ENCODE assay signal across 15 cellular contexts in the genomic region with DNA sequence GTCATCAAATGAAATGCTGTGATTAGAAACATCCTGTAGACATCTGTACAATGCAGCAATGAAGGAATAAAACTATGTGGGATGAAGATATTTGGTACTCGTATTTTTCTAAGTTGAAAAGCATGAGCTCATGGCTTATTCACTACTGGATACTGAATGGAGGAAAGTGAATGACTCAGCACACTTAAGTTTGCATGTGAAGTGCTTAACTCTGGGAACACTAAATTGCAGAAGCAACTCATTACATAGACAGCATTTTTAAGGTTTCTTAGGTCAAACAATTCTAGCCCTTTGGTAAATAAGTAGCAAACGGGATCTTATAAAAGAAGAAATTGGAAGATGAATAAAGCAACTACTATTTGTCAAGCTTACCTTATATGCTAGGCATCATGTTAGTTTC.
DNase-seq lines count a peak whose midpoint lies in the region; ATAC-seq, FAIRE-seq and TF ChIP-seq lines count a peak whose summit lies in the region.
"Had no signal": no experiment of that assay in that cellular context is flagged by ENCODE, and none has a peak within 500 bp of the region (broad histone marks: within the 10 kb centered on the region; RNA-seq: fewer than 3 reads in every experiment).

No MANE protein-coding gene starts in this region.

- H3K27ac ChIP-seq in A549, result peak overlapping the region; percentile 58 to 82
- H3K27ac ChIP-seq: colonic mucosa, ovary, suprapubic skin had no signal

- TF ChIP-seq EP300 in A549 (IDR thresholded peaks at IDR 0.05), result no peak

- FAIRE-seq in A549 (lab: Jason Lieb, UNC) (no peak), bronchial epithelial cell (lab: Jason Lieb, UNC) (no peak), GM12891 (lab: Jason Lieb, UNC) (no peak)

- 2% methylated on average over 2 of the region's 2 CpGs for WGBS in A549 (ENCODE audit: missing lambda C conversion rate)

- ATAC-seq in A549, result peak in 1 of 2 experiments; percentile 75; a peak in 3 of 6 replicates

- H3K36me3 ChIP-seq in bronchial epithelial cell (ENCODE audit: control insufficient read depth, insufficient read depth, low read length), result no peaks in the 10 kb centered on the region
- H3K36me3 ChIP-seq: colonic mucosa, ovary, suprapubic skin had no signal

- TF ChIP-seq CTCF in A549 (IDR thresholded peaks at IDR 0.05) (no peak), bronchial epithelial cell (IDR thresholded peaks at IDR 0.05; ENCODE audit: insufficient read depth, low read length, severe bottlenecking) (no peak)

- TF ChIP-seq POLR2A in A549 (IDR thresholded peaks at IDR 0.05; ENCODE audit: low read length) (no peak), GM12891 (IDR thresholded peaks at IDR 0.05; ENCODE audit: low read depth, low read length) (no peak)

- CTCF ChIA-PET in A549 (lab: Yijun Ruan, JAX), result no interaction called here

- H3K4me3 ChIP-seq in A549 (no peak overlapping the region), bronchial epithelial cell (ENCODE audit: low read depth, low read length) (no peak overlapping the region)
- H3K4me3 ChIP-seq: colonic mucosa, ovary, suprapubic skin had no signal

- peaks cover 15% of the 10 kb centered on the region for H3K4me1 ChIP-seq in A549
- H3K4me1 ChIP-seq: colonic mucosa, suprapubic skin had no signal

- no peaks in the 10 kb centered on the region for H3K9me3 ChIP-seq in A549
- H3K9me3 ChIP-seq: colonic mucosa, ovary, suprapubic skin had no signal

- peak in 1 of 2 experiments; percentile 59 for DNase-seq in A549 (ENCODE audit: low read depth in 1 of 2, low spot score in 1 of 2)
- DNase-seq in LHCN-M2 (ENCODE audit: low read depth), result peak; percentile 4
- peak; percentile 64 for DNase-seq in bronchial epithelial cell (ENCODE audit: low read depth)
- peak; percentile 70 for DNase-seq in kidney glomerular epithelial cell (lab: John Stamatoyannopoulos, UW)
- no peak for DNase-seq in activated CD8-positive, alpha-beta memory T cell treated with anti-CD3 and anti-CD28 coated beads, Interleukin-2, amount 50 U/mL, for 48 hours
- no peak for DNase-seq in NCI-H1436 (lab: John Stamatoyannopoulos, UW)
- DNase-seq in GM12891 (ENCODE audit: insufficient read length, low spot score), result no peak
- no peak for DNase-seq in OCI-M2 (lab: John Stamatoyannopoulos, UW; ENCODE audit: unreplicated experiment)
- DNase-seq: colonic mucosa, erythroblast, MM.1S, NCI-H2107, ovary, SW 1271 had no signal

- no peaks in the 10 kb centered on the region for H3K27me3 ChIP-seq in bronchial epithelial cell (ENCODE audit: control insufficient read depth, insufficient read depth, low read length)
- H3K27me3 ChIP-seq: colonic mucosa, ovary, suprapubic skin had no signal

- POLR2A ChIA-PET in A549 (lab: Yijun Ruan, JAX), result no interaction called here

- H3K4me2 ChIP-seq in A549, result peak overlapping the region; percentile 6; the same call in 1 of the 3 replicates

- no peak for TF ChIP-seq RAD21 in A549 (conservative IDR thresholded peaks at IDR 0.05 in 1 of 2, IDR thresholded peaks at IDR 0.05 in 1 of 2)

TF ChIP-seq in A549, 52 proteins besides CTCF, POLR2A, EP300 and RAD21:
- TF ChIP-seq NFE2L2 (conservative IDR thresholded peaks at IDR 0.05; ENCODE audit: low read length) (peak; percentile 57), MAFK (IDR thresholded peaks at IDR 0.05; ENCODE audit: partially characterized antibody) (peak; percentile 87)
- TF ChIP-seq, protein P1, sequence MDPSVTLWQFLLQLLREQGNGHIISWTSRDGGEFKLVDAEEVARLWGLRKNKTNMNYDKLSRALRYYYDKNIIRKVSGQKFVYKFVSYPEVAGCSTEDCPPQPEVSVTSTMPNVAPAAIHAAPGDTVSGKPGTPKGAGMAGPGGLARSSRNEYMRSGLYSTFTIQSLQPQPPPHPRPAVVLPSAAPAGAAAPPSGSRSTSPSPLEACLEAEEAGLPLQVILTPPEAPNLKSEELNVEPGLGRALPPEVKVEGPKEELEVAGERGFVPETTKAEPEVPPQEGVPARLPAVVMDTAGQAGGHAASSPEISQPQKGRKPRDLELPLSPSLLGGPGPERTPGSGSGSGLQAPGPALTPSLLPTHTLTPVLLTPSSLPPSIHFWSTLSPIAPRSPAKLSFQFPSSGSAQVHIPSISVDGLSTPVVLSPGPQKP (IDR thresholded peaks at IDR 0.05; ENCODE audit: low read depth, low read length), result no peak

TF ChIP-seq in GM12891, 5 proteins besides CTCF, POLR2A, EP300 and RAD21:
- no peak for TF ChIP-seq POU2F2 (IDR thresholded peaks at IDR 0.05; ENCODE audit: low read depth, low read length)

Comparison
In these comparisons a context has a peak if more than half of its experiments do, and no peak if none do; other contexts are left out.
1. DNase-seq: peak in LHCN-M2 (single experiment), bronchial epithelial cell (single experiment) and kidney glomerular epithelial cell (single experiment); none in activated CD8-positive, alpha-beta memory T cell treated with anti-CD3 and anti-CD28 coated beads, Interleukin-2, amount 50 U/mL, for 48 hours (single experiment), NCI-H1436 (single experiment), GM12891 (single experiment) and OCI-M2 (single experiment).